Comparison of ENCODE assay signal across 14 cellular contexts in genomic region chr7:114630186-114630824, GRCh38.
DNase-seq lines count a peak whose midpoint lies in the region; ATAC-seq and TF ChIP-seq lines count a peak whose summit lies in the region.
"Had no signal": no experiment of that assay in that cellular context is flagged by ENCODE, and none has a peak within 500 bp of the region (broad histone marks: within the 10 kb centered on the region; RNA-seq: fewer than 3 reads in every experiment).

No MANE protein-coding gene starts in this region.

- no peak overlapping the region for H3K27ac Mint-ChIP-seq in activated T-helper 1 cell treated with anti-CD3 and anti-CD28 coated beads, Interleukin-12 subunit alpha, Interleukin-12 subunit beta, Interleukin-2, Interleukin-4 antibody, amounts not matched to agents 30 ng/mL and 10 ng/mL and 1 ng/mL, durations not matched to agents 14 hours and 24 hours and 36 hours

- H3K27me3 ChIP-seq in mesendoderm (ENCODE audit: insufficient read depth, low read length, poor library complexity) (no peaks in the 10 kb centered on the region), SJCRH30 (no peaks in the 10 kb centered on the region)
- H3K27me3 ChIP-seq: dorsolateral prefrontal cortex, ovary had no signal

- peak overlapping the region; percentile 36 for H2BK15ac ChIP-seq in mesendoderm (replicated peaks; ENCODE audit: low read depth)

- H3K4me1 Mint-ChIP-seq in activated T-helper 1 cell treated with anti-CD3 and anti-CD28 coated beads, Interleukin-12 subunit alpha, Interleukin-12 subunit beta, Interleukin-2, Interleukin-4 antibody, amounts not matched to agents 30 ng/mL and 10 ng/mL and 1 ng/mL, durations not matched to agents 14 hours and 24 hours and 36 hours (ENCODE audit: low read depth), result no peaks in the 10 kb centered on the region

- H2BK120ac ChIP-seq in mesendoderm (ENCODE audit: low read depth, low read length), result no peak overlapping the region

- peaks cover 6% of the 10 kb centered on the region for H3K4me1 ChIP-seq in mesendoderm (ENCODE audit: control insufficient read depth, low read depth, low read length)
- H3K4me1 ChIP-seq in SJCRH30, result no peaks in the 10 kb centered on the region

- H3K4me2 ChIP-seq in mesendoderm (ENCODE audit: low read length), result no peak overlapping the region

- H3K56ac ChIP-seq in mesendoderm (ENCODE audit: low read length), result no peak overlapping the region

- H3K36me3 ChIP-seq in mesendoderm (ENCODE audit: control insufficient read depth, insufficient read depth, low read length) (no peaks in the 10 kb centered on the region), SJCRH30 (peaks cover 45% of the 10 kb centered on the region)
- H3K36me3 ChIP-seq: ovary had no signal

- peak; percentile 2 for DNase-seq in COLO829 (ENCODE audit: low spot score)
- DNase-seq in mesendoderm, result peak; percentile 21
- DNase-seq in SJCRH30, result no peak
- DNase-seq in kidney tubule cell (ENCODE audit: low spot score), result no peak
- DNase-seq in cortex of kidney (lab: John Stamatoyannopoulos, UW), result no peak
- DNase-seq in activated T-helper 1 cell treated with anti-CD3 and anti-CD28 coated beads, Interleukin-12 subunit alpha, Interleukin-12 subunit beta, Interleukin-2, Interleukin-4 antibody, amounts not matched to agents 30 ng/mL and 10 ng/mL and 1 ng/mL, durations not matched to agents 14 hours and 24 hours and 36 hours (ENCODE audit: low spot score), result no peak
- DNase-seq: activated effector memory CD4-positive, alpha-beta T cell treated with anti-CD3 and anti-CD28 coated beads, Interleukin-2, amount 50 U/mL, for 16 hours; dorsolateral prefrontal cortex; mesenchymal stem cell; NCI-H1092 treated with DMSO at 0.1 percent for 48 hours; ovary had no signal

- peaks cover 2% of the 10 kb centered on the region for H3K27me3 Mint-ChIP-seq in activated T-helper 1 cell treated with anti-CD3 and anti-CD28 coated beads, Interleukin-12 subunit alpha, Interleukin-12 subunit beta, Interleukin-2, Interleukin-4 antibody, amounts not matched to agents 30 ng/mL and 10 ng/mL and 1 ng/mL, durations not matched to agents 14 hours and 24 hours and 36 hours (ENCODE audit: insufficient read depth)

- no peak overlapping the region for H2BK5ac ChIP-seq in mesendoderm (ENCODE audit: low read length)

- no peak overlapping the region for H3K9ac ChIP-seq in mesendoderm (ENCODE audit: low read length)

- H3K79me2 ChIP-seq in mesendoderm (ENCODE audit: control insufficient read depth, insufficient read depth, low read length), result no peaks in the 10 kb centered on the region

- no peak overlapping the region for H3K4me3 Mint-ChIP-seq in activated T-helper 1 cell treated with anti-CD3 and anti-CD28 coated beads, Interleukin-12 subunit alpha, Interleukin-12 subunit beta, Interleukin-2, Interleukin-4 antibody, amounts not matched to agents 30 ng/mL and 10 ng/mL and 1 ng/mL, durations not matched to agents 14 hours and 24 hours and 36 hours

- intact Hi-C loops in activated T-helper 1 cell treated with anti-CD3 and anti-CD28 coated beads, Interleukin-12 subunit alpha, Interleukin-12 subunit beta, Interleukin-2, Interleukin-4 antibody, amounts not matched to agents 30 ng/mL and 10 ng/mL and 1 ng/mL, durations not matched to agents 14 hours and 24 hours and 36 hours (cut with micrococcal nuclease), result no loop called here

- H2AK5ac ChIP-seq in mesendoderm (ENCODE audit: low read length), result no peak overlapping the region

- H3K4ac ChIP-seq in mesendoderm (ENCODE audit: low read depth, low read length), result no peak overlapping the region

- no peak overlapping the region for H3K23ac ChIP-seq in mesendoderm (ENCODE audit: low read length)

- no peaks in the 10 kb centered on the region for H3K9me3 ChIP-seq in SJCRH30 (replicated peaks)
- H3K9me3 ChIP-seq: ovary had no signal

- no peaks in the 10 kb centered on the region for H3K36me3 Mint-ChIP-seq in activated T-helper 1 cell treated with anti-CD3 and anti-CD28 coated beads, Interleukin-12 subunit alpha, Interleukin-12 subunit beta, Interleukin-2, Interleukin-4 antibody, amounts not matched to agents 30 ng/mL and 10 ng/mL and 1 ng/mL, durations not matched to agents 14 hours and 24 hours and 36 hours (ENCODE audit: low read depth)

- H3K27ac ChIP-seq in mesendoderm (ENCODE audit: low read depth, low read length) (peak overlapping the region; percentile 23), SJCRH30 (no peak overlapping the region)
- H3K27ac ChIP-seq: ovary had no signal

- WGBS in mesendoderm (ENCODE audit: extremely low coverage, insufficient coverage, low lambda C conversion rate), result no CpG with 5 or more reads among the region's 7 CpGs

- no peaks in the 10 kb centered on the region for H3K9me3 Mint-ChIP-seq in activated T-helper 1 cell treated with anti-CD3 and anti-CD28 coated beads, Interleukin-12 subunit alpha, Interleukin-12 subunit beta, Interleukin-2, Interleukin-4 antibody, amounts not matched to agents 30 ng/mL and 10 ng/mL and 1 ng/mL, durations not matched to agents 14 hours and 24 hours and 36 hours

- H4K8ac ChIP-seq in mesendoderm (ENCODE audit: low read depth, low read length), result no peak overlapping the region

- peak overlapping the region; percentile 20 for H3K18ac ChIP-seq in mesendoderm (ENCODE audit: low read length)

- H3K4me3 ChIP-seq in mesendoderm (ENCODE audit: low read length), result no peak overlapping the region
- H3K4me3 ChIP-seq in SJCRH30, result no peak overlapping the region
- H3K4me3 ChIP-seq: ovary had no signal

- H3K79me1 ChIP-seq in mesendoderm (ENCODE audit: low read length), result no peaks in the 10 kb centered on the region

- ATAC-seq in HG03432 (IDR thresholded peaks at IDR 0.05; ENCODE audit: unreplicated experiment), result peak; percentile 55
- ATAC-seq: SK-N-SH treated with all-trans-retinoic acid at 6 μM for 48 hours had no signal

- H4K5ac ChIP-seq in mesendoderm (ENCODE audit: low read length), result no peak overlapping the region

TF ChIP-seq in PFSK-1, 5 proteins besides CTCF, POLR2A, EP300 and RAD21:
- TF ChIP-seq REST (IDR thresholded peaks at IDR 0.05; ENCODE audit: insufficient read depth in 1 of 2, low read depth in 2 of 2, low read length in 2 of 2), result no peak
- peak; percentile 48 for TF ChIP-seq FOXP2 (optimal IDR thresholded peaks at IDR 0.05; ENCODE audit: borderline replicate concordance, extremely low read depth, extremely low read length, insufficient read depth)

Comparison
In these comparisons a context has a peak if more than half of its experiments do, and no peak if none do; other contexts are left out.
1. DNase-seq: peak in COLO829 (single experiment) and mesendoderm (single experiment); none in SJCRH30 (0 of 2), kidney tubule cell (single experiment), cortex of kidney (single experiment) and activated T-helper 1 cell treated with anti-CD3 and anti-CD28 coated beads, Interleukin-12 subunit alpha, Interleukin-12 subunit beta, Interleukin-2, Interleukin-4 antibody, amounts not matched to agents 30 ng/mL and 10 ng/mL and 1 ng/mL, durations not matched to agents 14 hours and 24 hours and 36 hours (single experiment).